ENCODE assay signal across 1 cellular context in genomic region chr9:27112235-27112634, GRCh38.
TF ChIP-seq lines count a peak whose summit lies in the region.

No MANE protein-coding gene starts in this region.

TF ChIP-seq in SK-N-SH treated with all-trans-retinoic acid at 6 μM for 48 hours, 23 proteins besides CTCF, POLR2A, EP300 and RAD21:
- no peak for TF ChIP-seq TSHZ2 (CRISPR knock-in tag; IDR thresholded peaks at IDR 0.05)
- TF ChIP-seq ZNF565 (CRISPR knock-in tag; conservative IDR thresholded peaks at IDR 0.05; ENCODE audit: low read depth), result no peak
- no peak for TF ChIP-seq ISL1 (CRISPR knock-in tag; IDR thresholded peaks at IDR 0.05)
- TF ChIP-seq ARNTL (CRISPR knock-in tag; IDR thresholded peaks at IDR 0.05; ENCODE audit: borderline replicate concordance, low read depth), result no peak
- TF ChIP-seq ZC3H10 (CRISPR knock-in tag; IDR thresholded peaks at IDR 0.05), result no peak
- TF ChIP-seq CREB5 (CRISPR knock-in tag; IDR thresholded peaks at IDR 0.05; ENCODE audit: low read depth), result no peak
- no peak for TF ChIP-seq ZFP3 (CRISPR knock-in tag; IDR thresholded peaks at IDR 0.05)
- TF ChIP-seq BACH2 (CRISPR knock-in tag; IDR thresholded peaks at IDR 0.05; ENCODE audit: borderline replicate concordance), result no peak
- TF ChIP-seq RARB (CRISPR knock-in tag; IDR thresholded peaks at IDR 0.05), result no peak
